In genomic region chr18:67140495-67140894, GRCh38 we compare ENCODE assay signal across 30 cellular contexts.
DNase-seq lines count a peak whose midpoint lies in the region; ATAC-seq, FAIRE-seq and TF ChIP-seq lines count a peak whose summit lies in the region.
"Had no signal": no experiment of that assay in that cellular context is flagged by ENCODE, and none has a peak within 500 bp of the region (broad histone marks: within the 10 kb centered on the region; RNA-seq: fewer than 3 reads in every experiment).

No MANE protein-coding gene starts in this region.

- DNase-seq in right lobe of liver (no peak), HepG2 (ENCODE audit: low spot score) (no peak), left lobe of liver (ENCODE audit: low spot score) (no peak), NCI-H2227 treated with DMSO at 0.1 percent for 48 hours (lab: John Stamatoyannopoulos, UW) (no peak)
- DNase-seq: 8988T; ACHN; AML-193; BE2C; C1 segment of cervical spinal cord; Caco-2; Calu3; CD4-positive, alpha-beta memory T cell; CD4-positive, alpha-beta T cell; CD4-positive, CD25-positive, alpha-beta regulatory T cell; CD8-positive, alpha-beta memory T cell; CD8-positive, alpha-beta T cell; COR-L47; DMS 273 treated with DMSO at 0.1 percent for 48 hours; DMS153; DMS53; DMS79; DMS79 treated with DMSO at 0.1 percent for 48 hours; DND-41; EL had no signal

- FAIRE-seq in HepG2 (lab: Jason Lieb, UNC), result no peak
- FAIRE-seq: A204.1, A549 had no signal

- TF ChIP-seq EP300 in HepG2 (IDR thresholded peaks at IDR 0.05; ENCODE audit: low read depth in 2 of 2, low read length in 2 of 2) (no peak), HepG2 (CRISPR knock-in tag; IDR thresholded peaks at IDR 0.05; ENCODE audit: borderline replicate concordance) (no peak)

- no TSS peak for BruUV-seq in HepG2 (replicated peaks; lab: Mats Ljungman, UMichigan)

- in situ Hi-C loops in HepG2 (cut with HindIII; ENCODE audit: extremely low pct_ligation_motif_present, low pct_unique_long_range_greater_than_20kb), result no loop called here

- TF ChIP-seq POLR2A in right lobe of liver (IDR thresholded peaks at IDR 0.05) (no peak), HepG2 (IDR thresholded peaks at IDR 0.05; ENCODE audit: insufficient read depth in 1 of 2, low read depth in 2 of 2, low read length in 2 of 2) (no peak)

- ATAC-seq in right lobe of liver, result peak; percentile 44 to 72 (median 60)
- ATAC-seq in HepG2, result no peak
- peak; percentile 37 for ATAC-seq in left lobe of liver
- ATAC-seq: A549; CD8-positive, alpha-beta T cell had no signal

- 30% methylated on average over 2 of the region's 2 CpGs for WGBS in right lobe of liver (ENCODE audit: insufficient coverage, low coverage, low lambda C conversion rate, missing lambda C conversion rate)
- WGBS in HepG2 (ENCODE audit: low lambda C conversion rate), result 0% methylated on average over 2 of the region's 2 CpGs

- H3K79me2 ChIP-seq in HepG2 (ENCODE audit: insufficient read depth, low read length), result no peaks in the 10 kb centered on the region

- H3K4me1 ChIP-seq in right lobe of liver, result peaks cover 0 to 30% (median 5%) of the 10 kb centered on the region in 4 donors
- H3K4me1 ChIP-seq in HepG2 (ENCODE audit: insufficient read depth, low read length), result peaks cover 5% of the 10 kb centered on the region
- H3K4me1 ChIP-seq: A549; BE2C; BLaER1; BLaER1 treated with 17β-estradiol and CSF1 and Interleukin-3, amounts not matched to agents 10 nM and 100 nM had no signal

- TF ChIP-seq CTCF in right lobe of liver (IDR thresholded peaks at IDR 0.05), result no peak
- no peak for TF ChIP-seq CTCF in HepG2 (CRISPR knock-in tag; IDR thresholded peaks at IDR 0.05)

- H2AFZ ChIP-seq in HepG2 (ENCODE audit: low read length), result no peak overlapping the region

- intact Hi-C loops in right lobe of liver (cut with DNase I) (no loop called here), HepG2 (cut with micrococcal nuclease; ENCODE audit: unreplicated experiment) (no loop called here)

- POLR2A ChIA-PET in HepG2 (lab: Yijun Ruan, JAX), result no interaction called here

- TF ChIP-seq RAD21 in HepG2 (CRISPR knock-in tag; IDR thresholded peaks at IDR 0.05), result no peak

- no peaks in the 10 kb centered on the region for H4K20me1 ChIP-seq in HepG2 (ENCODE audit: insufficient read depth, low read length)
- H4K20me1 ChIP-seq: BLaER1; BLaER1 treated with 17β-estradiol and CSF1 and Interleukin-3, amounts not matched to agents 10 nM and 100 nM had no signal

- no peaks in the 10 kb centered on the region for H3K9me3 ChIP-seq in right lobe of liver
- H3K9me3 ChIP-seq in HepG2 (ENCODE audit: low read length), result no peaks in the 10 kb centered on the region
- H3K9me3 ChIP-seq: A549; BE2C; BLaER1; BLaER1 treated with 17β-estradiol and CSF1 and Interleukin-3, amounts not matched to agents 10 nM and 100 nM; Caco-2 had no signal

- peak overlapping the region in 1 of 3 donors; percentile 44 for H3K27ac ChIP-seq in right lobe of liver
- no peak overlapping the region for H3K27ac ChIP-seq in HepG2 (ENCODE audit: extremely low read length, insufficient read depth, low read length)
- H3K27ac ChIP-seq: 22Rv1; A549; BLaER1; BLaER1 treated with 17β-estradiol and CSF1 and Interleukin-3, amounts not matched to agents 10 nM and 100 nM; C4-2B had no signal

- H3K27me3 ChIP-seq in right lobe of liver, result no peaks in the 10 kb centered on the region
- H3K27me3 ChIP-seq in HepG2 (ENCODE audit: control insufficient read depth in 1 of 2, insufficient read depth in 2 of 2, low read length in 2 of 2), result no peaks in the 10 kb centered on the region
- H3K27me3 ChIP-seq: BE2C; BLaER1; BLaER1 treated with 17β-estradiol and CSF1 and Interleukin-3, amounts not matched to agents 10 nM and 100 nM had no signal

- CTCF ChIA-PET in HepG2 (lab: Yijun Ruan, JAX; ENCODE audit: low intra/inter-chr PET ratio, low total read pairs), result no interaction called here

- no peak overlapping the region for H3K4me2 ChIP-seq in HepG2 (ENCODE audit: low read depth, low read length)
- H3K4me2 ChIP-seq: A549; BLaER1; BLaER1 treated with 17β-estradiol and CSF1 and Interleukin-3, amounts not matched to agents 10 nM and 100 nM had no signal

- H3K9ac ChIP-seq in HepG2 (ENCODE audit: insufficient read depth, low read depth, low read length), result no peak overlapping the region
- H3K9ac ChIP-seq: BLaER1; BLaER1 treated with 17β-estradiol and CSF1 and Interleukin-3, amounts not matched to agents 10 nM and 100 nM had no signal

- H3K4me3 ChIP-seq in right lobe of liver (no peak overlapping the region), HepG2 (replicated peaks in 1 of 3; ENCODE audit: insufficient read depth in 1 of 3, low read depth in 2 of 3, low read length in 3 of 3) (no peak overlapping the region)
- H3K4me3 ChIP-seq: A549; BLaER1; BLaER1 treated with 17β-estradiol and CSF1 and Interleukin-3, amounts not matched to agents 10 nM and 100 nM had no signal

- H3K36me3 ChIP-seq in right lobe of liver (no peaks in the 10 kb centered on the region), HepG2 (replicated peaks in 1 of 2; ENCODE audit: control insufficient read depth in 1 of 2, insufficient read depth in 2 of 2, low read length in 2 of 2) (no peaks in the 10 kb centered on the region)
- H3K36me3 ChIP-seq: BE2C; BLaER1; BLaER1 treated with 17β-estradiol and CSF1 and Interleukin-3, amounts not matched to agents 10 nM and 100 nM had no signal

TF ChIP-seq in HepG2, 621 proteins besides CTCF, POLR2A, EP300 and RAD21:
- TF ChIP-seq, protein P1, sequence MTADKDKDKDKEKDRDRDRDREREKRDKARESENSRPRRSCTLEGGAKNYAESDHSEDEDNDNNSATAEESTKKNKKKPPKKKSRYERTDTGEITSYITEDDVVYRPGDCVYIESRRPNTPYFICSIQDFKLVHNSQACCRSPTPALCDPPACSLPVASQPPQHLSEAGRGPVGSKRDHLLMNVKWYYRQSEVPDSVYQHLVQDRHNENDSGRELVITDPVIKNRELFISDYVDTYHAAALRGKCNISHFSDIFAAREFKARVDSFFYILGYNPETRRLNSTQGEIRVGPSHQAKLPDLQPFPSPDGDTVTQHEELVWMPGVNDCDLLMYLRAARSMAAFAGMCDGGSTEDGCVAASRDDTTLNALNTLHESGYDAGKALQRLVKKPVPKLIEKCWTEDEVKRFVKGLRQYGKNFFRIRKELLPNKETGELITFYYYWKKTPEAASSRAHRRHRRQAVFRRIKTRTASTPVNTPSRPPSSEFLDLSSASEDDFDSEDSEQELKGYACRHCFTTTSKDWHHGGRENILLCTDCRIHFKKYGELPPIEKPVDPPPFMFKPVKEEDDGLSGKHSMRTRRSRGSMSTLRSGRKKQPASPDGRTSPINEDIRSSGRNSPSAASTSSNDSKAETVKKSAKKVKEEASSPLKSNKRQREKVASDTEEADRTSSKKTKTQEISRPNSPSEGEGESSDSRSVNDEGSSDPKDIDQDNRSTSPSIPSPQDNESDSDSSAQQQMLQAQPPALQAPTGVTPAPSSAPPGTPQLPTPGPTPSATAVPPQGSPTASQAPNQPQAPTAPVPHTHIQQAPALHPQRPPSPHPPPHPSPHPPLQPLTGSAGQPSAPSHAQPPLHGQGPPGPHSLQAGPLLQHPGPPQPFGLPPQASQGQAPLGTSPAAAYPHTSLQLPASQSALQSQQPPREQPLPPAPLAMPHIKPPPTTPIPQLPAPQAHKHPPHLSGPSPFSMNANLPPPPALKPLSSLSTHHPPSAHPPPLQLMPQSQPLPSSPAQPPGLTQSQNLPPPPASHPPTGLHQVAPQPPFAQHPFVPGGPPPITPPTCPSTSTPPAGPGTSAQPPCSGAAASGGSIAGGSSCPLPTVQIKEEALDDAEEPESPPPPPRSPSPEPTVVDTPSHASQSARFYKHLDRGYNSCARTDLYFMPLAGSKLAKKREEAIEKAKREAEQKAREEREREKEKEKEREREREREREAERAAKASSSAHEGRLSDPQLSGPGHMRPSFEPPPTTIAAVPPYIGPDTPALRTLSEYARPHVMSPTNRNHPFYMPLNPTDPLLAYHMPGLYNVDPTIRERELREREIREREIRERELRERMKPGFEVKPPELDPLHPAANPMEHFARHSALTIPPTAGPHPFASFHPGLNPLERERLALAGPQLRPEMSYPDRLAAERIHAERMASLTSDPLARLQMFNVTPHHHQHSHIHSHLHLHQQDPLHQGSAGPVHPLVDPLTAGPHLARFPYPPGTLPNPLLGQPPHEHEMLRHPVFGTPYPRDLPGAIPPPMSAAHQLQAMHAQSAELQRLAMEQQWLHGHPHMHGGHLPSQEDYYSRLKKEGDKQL (CRISPR knock-in tag; IDR thresholded peaks at IDR 0.05; ENCODE audit: low read depth), result no peak
- no peak for TF ChIP-seq ZNF101 (CRISPR knock-in tag; IDR thresholded peaks at IDR 0.05; ENCODE audit: borderline replicate concordance, low read depth)
- TF ChIP-seq POGZ (CRISPR knock-in tag; IDR thresholded peaks at IDR 0.05), result no peak
